ENCODE assay signal across 8 cellular contexts in genomic region chr2:69828913-69829242, GRCh38. TPM values are rescaled to one million over a fixed set of nuclear protein-coding genes. Genes with fewer than 3 reads are reported as not detected.
DNase-seq lines count a peak whose midpoint lies in the region; ATAC-seq, FAIRE-seq and TF ChIP-seq lines count a peak whose summit lies in the region.

No MANE protein-coding gene starts in this region.

- H3K4me3 Mint-ChIP-seq in T-cell: peak overlapping the region; percentile 83 to 96 (median 95)
- peak overlapping the region; percentile 96 to 98 for H3K4me3 Mint-ChIP-seq in stimulated activated naive B cell treated with anti-CD40 and anti-IgM and Interleukin-4, amounts not matched to agents 10 μg/mL and 1 μg/mL and 100 μg/mL, for 72 hours

- TF ChIP-seq RAD21 in A549 (conservative IDR thresholded peaks at IDR 0.05 in 1 of 2, IDR thresholded peaks at IDR 0.05 in 1 of 2): no peak

- no peaks in the 10 kb centered on the region for H3K27me3 ChIP-seq in hepatocyte

- TF ChIP-seq EP300 in A549 (IDR thresholded peaks at IDR 0.05): no peak

- no peaks in the 10 kb centered on the region for H3K36me3 Mint-ChIP-seq in T-cell
- H3K36me3 Mint-ChIP-seq in stimulated activated naive B cell treated with anti-CD40 and anti-IgM and Interleukin-4, amounts not matched to agents 10 μg/mL and 1 μg/mL and 100 μg/mL, for 72 hours: peaks cover 8 to 17% of the 10 kb centered on the region in 2 donors

- peak overlapping the region; percentile 73 for H2AFZ ChIP-seq in hepatocyte

- 12% methylated on average over 8 of the region's 8 CpGs for WGBS in A549 (ENCODE audit: missing lambda C conversion rate)
- whole genome bisulfite sequencing in hepatocyte (ENCODE audit: low lambda C conversion rate, missing lambda C conversion rate): 11% methylated on average over 8 of the region's 8 CpGs

- H3K4me1 Mint-ChIP-seq in T-cell: peaks cover 47 to 50% (median 48%) of the 10 kb centered on the region in 3 donors
- peaks cover 10 to 38% of the 10 kb centered on the region in 2 donors for H3K4me1 Mint-ChIP-seq in stimulated activated naive B cell treated with anti-CD40 and anti-IgM and Interleukin-4, amounts not matched to agents 10 μg/mL and 1 μg/mL and 100 μg/mL, for 72 hours

- FAIRE-seq in A549 (lab: Jason Lieb, UNC): no peak

- H3K9me3 ChIP-seq in A549: no peaks in the 10 kb centered on the region
- H3K9me3 ChIP-seq in hepatocyte (ENCODE audit: low read depth): no peaks in the 10 kb centered on the region

- POLR2A ChIA-PET in A549 (lab: Yijun Ruan, JAX): interaction anchor here (0.6 to 1.9 kb wide), 7 partner anchors 17 to 104 kb away, joined by 3 to 9 read pairs (median 4); partner anchors contain the start of genes ANXA4 and SNRNP27
- POLR2A ChIA-PET in T-cell (lab: Charles Lee): interaction anchor here (0.5 to 1.1 kb wide), 5 partner anchors 65 to 465 kb away, joined by 3 read pairs; partner anchors contain the start of genes SNRNP27 (in 1 of the 2) and SNRPG (in 1 of the 2)

- CTCF ChIA-PET in A549 (lab: Yijun Ruan, JAX): interaction anchor here (0.9 to 6.1 kb wide), 5 partner anchors 13 to 114 kb away, joined by 3 to 61 read pairs (median 5); partner anchors contain the start of gene ANXA4
- CTCF ChIA-PET in T-cell (lab: Charles Lee): interaction anchor here in 1 of 2 donors (0.5 to 1.1 kb wide), 4 partner anchors 105 to 1454 kb away, joined by 3 to 11 read pairs (median 4); partner anchors contain the start of gene NFU1

- no peak for DNase-seq in A549 (ENCODE audit: low read depth in 1 of 2, low spot score in 1 of 2)
- no peak for DNase-seq in T-cell
- no peak for DNase-seq in hepatocyte (ENCODE audit: low spot score)
- no peak for DNase-seq in stimulated activated naive B cell treated with anti-CD40 and anti-IgM and Interleukin-4, amounts not matched to agents 10 μg/mL and 1 μg/mL and 100 μg/mL, for 72 hours
- DNase-seq in NAMALWA (ENCODE audit: low spot score): no peak
- DNase-seq in hepatic stellate cell (ENCODE audit: low spot score): no peak
- DNase-seq in activated CD8-positive, alpha-beta memory T cell treated with anti-CD3 and anti-CD28 coated beads, Interleukin-2, amount 50 U/mL, for 4 hours: no peak

- no peaks in the 10 kb centered on the region for H3K9me3 Mint-ChIP-seq in T-cell
- no peaks in the 10 kb centered on the region for H3K9me3 Mint-ChIP-seq in stimulated activated naive B cell treated with anti-CD40 and anti-IgM and Interleukin-4, amounts not matched to agents 10 μg/mL and 1 μg/mL and 100 μg/mL, for 72 hours

- H3K27ac ChIP-seq in A549 (peak overlapping the region; percentile 86 to 88), hepatocyte (peak overlapping the region; percentile 98)

- H3K4me1 ChIP-seq in A549 (peaks cover 15% of the 10 kb centered on the region), hepatocyte (ENCODE audit: insufficient read depth) (peaks cover 15% of the 10 kb centered on the region)

- no peak for TF ChIP-seq POLR2A in A549 (IDR thresholded peaks at IDR 0.05; ENCODE audit: low read length)

- peak overlapping the region; percentile 93 to 96 for H3K27ac Mint-ChIP-seq in T-cell
- peak overlapping the region; percentile 95 for H3K27ac Mint-ChIP-seq in stimulated activated naive B cell treated with anti-CD40 and anti-IgM and Interleukin-4, amounts not matched to agents 10 μg/mL and 1 μg/mL and 100 μg/mL, for 72 hours

- no peaks in the 10 kb centered on the region for H3K36me3 ChIP-seq in hepatocyte (replicated peaks; ENCODE audit: insufficient read depth, low read depth)

- peak; percentile 47 to 67; a peak in 5 of 6 replicates for ATAC-seq in A549
- ATAC-seq in GM21619 (IDR thresholded peaks at IDR 0.05; ENCODE audit: unreplicated experiment): peak; percentile 3
- no peak for ATAC-seq in T-cell (replicated peaks in 1 of 4)
- peak; percentile 4 to 9 for ATAC-seq in stimulated activated naive B cell treated with anti-CD40 and anti-IgM and Interleukin-4, amounts not matched to agents 10 μg/mL and 1 μg/mL and 100 μg/mL, for 72 hours (replicated peaks)

- no peaks in the 10 kb centered on the region for H3K27me3 Mint-ChIP-seq in T-cell
- H3K27me3 Mint-ChIP-seq in stimulated activated naive B cell treated with anti-CD40 and anti-IgM and Interleukin-4, amounts not matched to agents 10 μg/mL and 1 μg/mL and 100 μg/mL, for 72 hours: no peaks in the 10 kb centered on the region

- H3K4me2 ChIP-seq in A549 (peak overlapping the region; percentile 78), hepatocyte (peak overlapping the region; percentile 77)

- TF ChIP-seq CTCF in A549 (IDR thresholded peaks at IDR 0.05) (no peak), hepatocyte (IDR thresholded peaks at IDR 0.05; ENCODE audit: poor library complexity) (no peak)

- peak overlapping the region; percentile 91 for H3K4me3 ChIP-seq in A549
- H3K4me3 ChIP-seq in hepatocyte: peak overlapping the region; percentile 66

- H3K9me2 ChIP-seq in hepatocyte (replicated peaks; ENCODE audit: insufficient read depth): no peaks in the 10 kb centered on the region

- H4K20me1 ChIP-seq in hepatocyte (ENCODE audit: insufficient read depth, poor library complexity, severe bottlenecking): no peaks in the 10 kb centered on the region

- peaks cover 42% of the 10 kb centered on the region for H3K79me2 ChIP-seq in hepatocyte

TF ChIP-seq in A549, 52 proteins besides CTCF, POLR2A, EP300 and RAD21 (continues in another document):
- TF ChIP-seq, protein P1, sequence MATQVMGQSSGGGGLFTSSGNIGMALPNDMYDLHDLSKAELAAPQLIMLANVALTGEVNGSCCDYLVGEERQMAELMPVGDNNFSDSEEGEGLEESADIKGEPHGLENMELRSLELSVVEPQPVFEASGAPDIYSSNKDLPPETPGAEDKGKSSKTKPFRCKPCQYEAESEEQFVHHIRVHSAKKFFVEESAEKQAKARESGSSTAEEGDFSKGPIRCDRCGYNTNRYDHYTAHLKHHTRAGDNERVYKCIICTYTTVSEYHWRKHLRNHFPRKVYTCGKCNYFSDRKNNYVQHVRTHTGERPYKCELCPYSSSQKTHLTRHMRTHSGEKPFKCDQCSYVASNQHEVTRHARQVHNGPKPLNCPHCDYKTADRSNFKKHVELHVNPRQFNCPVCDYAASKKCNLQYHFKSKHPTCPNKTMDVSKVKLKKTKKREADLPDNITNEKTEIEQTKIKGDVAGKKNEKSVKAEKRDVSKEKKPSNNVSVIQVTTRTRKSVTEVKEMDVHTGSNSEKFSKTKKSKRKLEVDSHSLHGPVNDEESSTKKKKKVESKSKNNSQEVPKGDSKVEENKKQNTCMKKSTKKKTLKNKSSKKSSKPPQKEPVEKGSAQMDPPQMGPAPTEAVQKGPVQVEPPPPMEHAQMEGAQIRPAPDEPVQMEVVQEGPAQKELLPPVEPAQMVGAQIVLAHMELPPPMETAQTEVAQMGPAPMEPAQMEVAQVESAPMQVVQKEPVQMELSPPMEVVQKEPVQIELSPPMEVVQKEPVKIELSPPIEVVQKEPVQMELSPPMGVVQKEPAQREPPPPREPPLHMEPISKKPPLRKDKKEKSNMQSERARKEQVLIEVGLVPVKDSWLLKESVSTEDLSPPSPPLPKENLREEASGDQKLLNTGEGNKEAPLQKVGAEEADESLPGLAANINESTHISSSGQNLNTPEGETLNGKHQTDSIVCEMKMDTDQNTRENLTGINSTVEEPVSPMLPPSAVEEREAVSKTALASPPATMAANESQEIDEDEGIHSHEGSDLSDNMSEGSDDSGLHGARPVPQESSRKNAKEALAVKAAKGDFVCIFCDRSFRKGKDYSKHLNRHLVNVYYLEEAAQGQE (IDR thresholded peaks at IDR 0.05): no peak
- TF ChIP-seq POLR2AphosphoS2 (conservative IDR thresholded peaks at IDR 0.05; ENCODE audit: low read length) (no peak), ZSCAN20 (CRISPR knock-in tag; IDR thresholded peaks at IDR 0.05) (no peak), TP53 (CRISPR knock-in tag; IDR thresholded peaks at IDR 0.05) (no peak), PBX3 (IDR thresholded peaks at IDR 0.05) (no peak), CBX8 (IDR thresholded peaks at IDR 0.05) (no peak), SREBF2 (IDR thresholded peaks at IDR 0.05) (no peak), ELK1 (IDR thresholded peaks at IDR 0.05; ENCODE audit: low read depth, low read length) (no peak), CHD2 (IDR thresholded peaks at IDR 0.05; ENCODE audit: low read length, partially characterized antibody) (no peak), JUNB (IDR thresholded peaks at IDR 0.05) (no peak), GATA3 (IDR thresholded peaks at IDR 0.05; ENCODE audit: borderline replicate concordance) (no peak), ESRRA (IDR thresholded peaks at IDR 0.05; ENCODE audit: borderline replicate concordance, low read length) (no peak)

RNA-seq across cellular contexts. Expression of gene GMCL1, which starts 0.6 kb away (rescaled TPM):
- polyA plus RNA-seq in A549 (2011; rRNA removed) (16.3 and 21.1 TPM in 2 replicates), A549 (2017; fragmentation: RNase III; extraction: RNeasy Plus Mini Kit Qiagen cat#74134 plus additional on column Dnase treatment) (13.7 to 16.6 TPM (median 15.3 TPM) in 3 replicates), hepatocyte (17.9 and 18.8 TPM in 2 replicates)
- polyA plus RNA-seq in A549 (2012; cell fraction: cytosol; rRNA removed): 5.8 and 7.9 TPM in 2 replicates
- polyA plus RNA-seq in A549 (2012; cell fraction: nucleus; rRNA removed): 4.7 and 5.6 TPM in 2 replicates
- polyA minus RNA-seq in A549 (2011; rRNA and poly(A)+ RNA removed): 3.9 and 4.7 TPM in 2 replicates
- total RNA-seq in T-cell (10 to 100 TPM; 25.4 to 32.0 (median 27.8) TPM), hepatocyte (18.1 and 22.5 TPM in 2 replicates)

Comparison
In these comparisons a context has a peak if more than half of its experiments do, and no peak if none do; other contexts are left out.
1. ATAC-seq: peak in A549 (2 of 2), GM21619 (single experiment) and stimulated activated naive B cell treated with anti-CD40 and anti-IgM and Interleukin-4, amounts not matched to agents 10 μg/mL and 1 μg/mL and 100 μg/mL, for 72 hours (2 of 2); none in T-cell (0 of 4).